Comparison of ENCODE assay signal across 1 cellular context in genomic region chr9:105447814-105448812, GRCh38.
TF ChIP-seq lines count a peak whose summit lies in the region.

Gene FSD1L, plus strand, starts transcription at chr9:105448034. Its CDS starts 187 bp downstream, at chr9:105448221.

TF ChIP-seq in SK-N-SH, 30 proteins besides CTCF, POLR2A, EP300 and RAD21 (continued from another document):
- TF ChIP-seq USF1 (IDR thresholded peaks at IDR 0.05; ENCODE audit: borderline replicate concordance, low read depth): 0 out of 2 replicates have a peak, but pooled peaks have one; percentile 15
- TF ChIP-seq CHD2 (IDR thresholded peaks at IDR 0.05; ENCODE audit: low read length, partially characterized antibody): peak; percentile 92
- TF ChIP-seq NFIC (IDR thresholded peaks at IDR 0.05; ENCODE audit: borderline replicate concordance): no peak
- TF ChIP-seq MAX (IDR thresholded peaks at IDR 0.05; ENCODE audit: low read depth): no peak
